ENCODE assay signal across 9 cellular contexts in the genomic region with DNA sequence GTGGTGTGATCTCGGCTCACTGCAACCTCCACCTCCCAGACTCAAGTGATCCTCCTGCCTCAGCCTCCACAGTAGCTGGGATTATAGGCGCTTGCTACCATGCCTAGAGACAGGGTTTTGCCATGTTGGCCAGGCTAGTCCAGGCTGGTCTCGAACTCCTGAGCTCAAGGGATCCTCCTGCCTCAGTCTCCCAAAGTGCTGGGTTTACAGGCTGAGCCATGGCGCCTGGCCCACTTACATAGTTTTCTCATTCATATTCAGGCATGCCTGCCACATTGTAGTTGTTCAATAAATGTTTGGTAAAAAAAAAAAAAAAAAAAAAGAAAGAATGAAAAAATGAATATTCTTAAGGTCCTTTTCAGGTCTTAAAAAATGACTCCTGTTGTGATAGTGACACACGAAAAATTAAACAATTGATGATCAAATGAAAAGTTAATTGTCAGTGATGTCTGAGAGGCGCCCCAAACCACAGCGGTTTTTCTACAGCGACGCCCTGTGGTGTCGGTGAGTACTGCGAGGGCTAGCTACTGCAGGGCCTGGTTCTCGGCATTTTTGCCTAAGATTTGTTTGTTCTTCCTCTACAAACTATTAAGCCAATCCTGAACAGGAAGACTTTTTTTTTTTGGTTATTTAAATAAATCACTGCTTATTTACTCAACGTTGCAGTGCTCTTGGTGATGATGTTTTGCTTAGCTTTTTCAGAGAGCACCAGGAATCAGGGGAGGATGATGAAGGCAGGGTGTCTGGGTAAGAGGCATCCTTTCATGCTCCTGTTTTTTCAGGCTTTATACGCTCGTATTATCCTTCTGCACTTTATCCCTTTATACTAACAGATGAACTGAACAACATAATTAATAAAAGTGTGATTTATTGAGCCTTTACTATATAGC.
DNase-seq lines count a peak whose midpoint lies in the region; ATAC-seq lines count a peak whose summit lies in the region.
"Had no signal": no experiment of that assay in that cellular context is flagged by ENCODE, and none has a peak within 500 bp of the region (broad histone marks: within the 10 kb centered on the region; RNA-seq: fewer than 3 reads in every experiment).

No MANE protein-coding gene starts in this region.

- in situ Hi-C loops in Caki2 (cut with HindIII; ENCODE audit: low pct_unique_long_range_greater_than_20kb, low sequenced_read_pairs): no loop called here

- ATAC-seq in GM18873 (IDR thresholded peaks at IDR 0.05; ENCODE audit: low FRiP score, unreplicated experiment) (peak; percentile 67), HG03460 (IDR thresholded peaks at IDR 0.05; ENCODE audit: unreplicated experiment) (peak; percentile 77)
- ATAC-seq: T-cell had no signal

- peak; percentile 44 for DNase-seq in Caki2 (ENCODE audit: low read depth)
- DNase-seq in UCSD-AML1 (lab: John Stamatoyannopoulos, UW; ENCODE audit: unreplicated experiment): peak; percentile 15
- DNase-seq in fibroblast of gingiva (ENCODE audit: low read depth): peak; percentile 29
- DNase-seq in nucleus accumbens (lab: John Stamatoyannopoulos, UW): peak in 32 of 56 donors; percentile 4 to 66 (median 18)
- DNase-seq in NCI-H1105 (lab: John Stamatoyannopoulos, UW): no peak
- DNase-seq in GM19238 (ENCODE audit: insufficient read length, low spot score): no peak

Comparison
In these comparisons a context has a peak if more than half of its experiments do, and no peak if none do; other contexts are left out.
1. DNase-seq: peak in Caki2 (single experiment), UCSD-AML1 (single experiment), fibroblast of gingiva (single experiment) and nucleus accumbens (32 of 56); none in NCI-H1105 (single experiment) and GM19238 (single experiment).